ENCODE assay signal across 7 cellular contexts in the genomic region with DNA sequence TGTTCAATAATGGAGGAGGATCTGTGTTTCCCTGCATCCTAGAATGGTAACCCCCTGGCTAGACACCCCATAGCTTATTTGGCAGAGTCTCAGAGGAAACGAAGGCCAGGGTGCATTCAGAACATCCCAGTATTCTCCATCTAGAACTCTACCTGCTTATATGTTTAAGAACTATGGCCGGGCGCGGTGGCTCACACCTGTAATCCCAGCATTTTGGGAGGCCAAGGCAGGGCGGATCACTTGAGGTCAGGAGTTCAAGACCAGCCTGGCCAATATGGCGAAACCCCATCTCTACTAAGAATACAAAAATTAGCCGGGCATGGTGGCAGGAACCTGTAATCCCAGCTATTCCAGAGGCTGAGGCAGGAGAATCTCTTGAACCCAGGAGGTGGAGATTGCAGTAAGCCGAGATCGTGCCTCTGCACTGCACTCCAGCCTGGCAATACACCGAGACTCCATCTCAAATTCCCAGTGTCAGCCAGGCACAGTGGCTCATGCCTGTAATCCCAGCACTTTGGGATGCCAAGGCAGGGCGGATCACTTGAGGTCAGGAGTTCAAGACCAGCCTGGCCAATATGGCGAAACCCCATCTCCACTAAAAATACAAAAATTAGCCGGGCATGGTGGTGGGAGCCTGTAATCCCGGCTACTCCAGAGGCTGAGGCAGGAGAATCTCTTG. TPM values are rescaled to one million over a fixed set of nuclear protein-coding genes. Genes with fewer than 3 reads are reported as not detected.
"Had no signal": no experiment of that assay in that cellular context is flagged by ENCODE, and none has a peak within 500 bp of the region (broad histone marks: within the 10 kb centered on the region; RNA-seq: fewer than 3 reads in every experiment).

No MANE protein-coding gene starts in this region.

RNA-seq across cellular contexts. Expression of a gene that starts 15.4 kb away (rescaled TPM):
- total RNA-seq: HT1080, NCI-H460, SK-MEL-5 had no signal
- polyA plus RNA-seq: HepG2 had no signal

RNA-seq across cellular contexts. Expression of a gene that starts 30.8 kb away (rescaled TPM):
- total RNA-seq: HepG2, HT1080, NCI-H460, PC-9, Peyer's patch, RPMI7951, SK-MEL-5 had no signal
- polyA plus RNA-seq: HepG2 had no signal
